ENCODE assay signal across 9 cellular contexts in genomic region chr9:100428871-100429654, GRCh38. TPM values are rescaled to one million over a fixed set of nuclear protein-coding genes. Genes with fewer than 3 reads are reported as not detected.
DNase-seq lines count a peak whose midpoint lies in the region; ATAC-seq lines count a peak whose summit lies in the region.
"Had no signal": no experiment of that assay in that cellular context is flagged by ENCODE, and none has a peak within 500 bp of the region (broad histone marks: within the 10 kb centered on the region; RNA-seq: fewer than 3 reads in every experiment).

No MANE protein-coding gene starts in this region.

- H3K27ac ChIP-seq in Karpas-422 (ENCODE audit: low read length) = no peak overlapping the region
- H3K27ac ChIP-seq in cingulate gyrus (ENCODE audit: low read depth, low read length) = peak overlapping the region; percentile 54
- peak overlapping the region; percentile 94 for H3K27ac ChIP-seq in mesenchymal stem cell (ENCODE audit: low read length, poor library complexity, severe bottlenecking)

- H3K36me3 Mint-ChIP-seq in stimulated activated naive B cell treated with anti-CD40 and anti-IgM and Interleukin-4, amounts not matched to agents 10 μg/mL and 1 μg/mL and 100 μg/mL, for 72 hours = peaks cover 0 to 5% of the 10 kb centered on the region in 2 donors

- H2AK5ac ChIP-seq in mesenchymal stem cell (ENCODE audit: low read length, severe bottlenecking) = peak overlapping the region; percentile 71

- H2BK15ac ChIP-seq in mesenchymal stem cell (ENCODE audit: low read depth, poor library complexity, severe bottlenecking) = peak overlapping the region; percentile 56

- H3K4me3 ChIP-seq in Karpas-422 (ENCODE audit: low read length) (peak overlapping the region; percentile 90), mesenchymal stem cell (ENCODE audit: insufficient read depth in 1 of 2, low read depth in 1 of 2, low read length in 2 of 2) (peak overlapping the region in 1 of 2 experiments; percentile 86)

- H2AFZ ChIP-seq in Karpas-422 (ENCODE audit: low read length) (no peak overlapping the region), mesenchymal stem cell (ENCODE audit: low read depth, low read length) (no peak overlapping the region)

- H3K27me3 ChIP-seq in Karpas-422 (ENCODE audit: low read length) (no peaks in the 10 kb centered on the region), mesenchymal stem cell (ENCODE audit: control insufficient read depth in 1 of 2, insufficient read depth in 1 of 2, low read length in 2 of 2) (no peaks in the 10 kb centered on the region)

- H2BK5ac ChIP-seq in mesenchymal stem cell (ENCODE audit: low read depth, low read length, poor library complexity, severe bottlenecking) = peak overlapping the region; percentile 49

- no peaks in the 10 kb centered on the region for H3K79me1 ChIP-seq in mesenchymal stem cell (replicated peaks; ENCODE audit: low read length, poor library complexity, severe bottlenecking)

- 11% methylated on average over 7 of the region's 9 CpGs for WGBS in mesenchymal stem cell

- H3K36me3 ChIP-seq in Karpas-422 (ENCODE audit: insufficient read depth, low read length) (no peaks in the 10 kb centered on the region), mesenchymal stem cell (ENCODE audit: control insufficient read depth in 1 of 2, insufficient read depth in 2 of 2, low read depth in 1 of 2, low read length in 2 of 2) (peaks cover 5 to 20% of the 10 kb centered on the region in 2 experiments)

- H3K9me3 ChIP-seq in Karpas-422 (ENCODE audit: low read length) = no peaks in the 10 kb centered on the region
- no peaks in the 10 kb centered on the region for H3K9me3 ChIP-seq in mesenchymal stem cell (ENCODE audit: control insufficient read depth, low read length)

- peak overlapping the region; percentile 58 for H2BK120ac ChIP-seq in mesenchymal stem cell (ENCODE audit: low read depth, low read length)

- DNase-seq in ACHN (peak; percentile 97), Karpas-422 (no peak), mesenchymal stem cell (peak; percentile 100), NCI-H187 treated with DMSO at 0.1 percent for 48 hours (lab: John Stamatoyannopoulos, UW) (no peak), KBM-7 (no peak), NCI-H748 (lab: John Stamatoyannopoulos, UW; ENCODE audit: unreplicated experiment) (no peak)
- DNase-seq in stimulated activated naive B cell treated with anti-CD40 and anti-IgM and Interleukin-4, amounts not matched to agents 10 μg/mL and 1 μg/mL and 100 μg/mL, for 72 hours = no peak

- H3K18ac ChIP-seq in mesenchymal stem cell (ENCODE audit: low read depth in 1 of 2, low read length in 2 of 2) = peak overlapping the region; percentile 62 to 88

- H3K4me1 ChIP-seq in Karpas-422 (ENCODE audit: low read length) = peaks cover 24% of the 10 kb centered on the region
- H3K4me1 ChIP-seq in mesenchymal stem cell (ENCODE audit: control insufficient read depth, insufficient read depth, low read depth, low read length) = peaks cover 13% of the 10 kb centered on the region

- H2BK12ac ChIP-seq in mesenchymal stem cell (ENCODE audit: low read length in 2 of 2) = peak overlapping the region; percentile 33 to 75

- H3K4me3 Mint-ChIP-seq in stimulated activated naive B cell treated with anti-CD40 and anti-IgM and Interleukin-4, amounts not matched to agents 10 μg/mL and 1 μg/mL and 100 μg/mL, for 72 hours = no peak overlapping the region

- peaks cover 21 to 27% of the 10 kb centered on the region in 2 donors for H3K4me1 Mint-ChIP-seq in stimulated activated naive B cell treated with anti-CD40 and anti-IgM and Interleukin-4, amounts not matched to agents 10 μg/mL and 1 μg/mL and 100 μg/mL, for 72 hours

- peaks cover 62% of the 10 kb centered on the region for H3K79me2 ChIP-seq in Karpas-422 (ENCODE audit: low read length)

- H3K9me2 ChIP-seq in Karpas-422 (replicated peaks; ENCODE audit: insufficient read depth, low read length) = no peaks in the 10 kb centered on the region

- no peak overlapping the region for H3K14ac ChIP-seq in mesenchymal stem cell (ENCODE audit: low read length in 2 of 2)

- no peaks in the 10 kb centered on the region for H3K9me3 Mint-ChIP-seq in stimulated activated naive B cell treated with anti-CD40 and anti-IgM and Interleukin-4, amounts not matched to agents 10 μg/mL and 1 μg/mL and 100 μg/mL, for 72 hours
- H3K9me3 Mint-ChIP-seq: activated naive CD4-positive, alpha-beta T cell treated with anti-CD3 and anti-CD28 coated beads, Interleukin-2, amount 50 U/mL, for 24 hours had no signal

- no peak for ATAC-seq in stimulated activated naive B cell treated with anti-CD40 and anti-IgM and Interleukin-4, amounts not matched to agents 10 μg/mL and 1 μg/mL and 100 μg/mL, for 72 hours (replicated peaks)

- no peaks in the 10 kb centered on the region for H3K27me3 Mint-ChIP-seq in stimulated activated naive B cell treated with anti-CD40 and anti-IgM and Interleukin-4, amounts not matched to agents 10 μg/mL and 1 μg/mL and 100 μg/mL, for 72 hours
- H3K27me3 Mint-ChIP-seq: activated naive CD4-positive, alpha-beta T cell treated with anti-CD3 and anti-CD28 coated beads, Interleukin-2, amount 50 U/mL, for 24 hours had no signal

- peak overlapping the region; percentile 36 to 94 for H3K4ac ChIP-seq in mesenchymal stem cell (ENCODE audit: low read depth in 1 of 2, low read length in 2 of 2)

- peak overlapping the region; percentile 86 for H3K9ac ChIP-seq in Karpas-422 (ENCODE audit: low read length)
- H3K9ac ChIP-seq in mesenchymal stem cell (ENCODE audit: low read length) = peak overlapping the region; percentile 98

- peak overlapping the region; percentile 72 for H3K4me2 ChIP-seq in Karpas-422 (ENCODE audit: low read depth, low read length, poor library complexity, severe bottlenecking)
- peak overlapping the region; percentile 44 for H3K4me2 ChIP-seq in mesenchymal stem cell (ENCODE audit: low read length, poor library complexity, severe bottlenecking)

- H3K27ac Mint-ChIP-seq in stimulated activated naive B cell treated with anti-CD40 and anti-IgM and Interleukin-4, amounts not matched to agents 10 μg/mL and 1 μg/mL and 100 μg/mL, for 72 hours = no peak overlapping the region

- in situ Hi-C loops in ACHN (cut with HindIII; ENCODE audit: low pct_ligation_motif_present, low pct_unique_long_range_greater_than_20kb, low sequenced_read_pairs) (no loop called here), KBM-7 (cut with MboI; ENCODE audit: low pct_unique_long_range_greater_than_20kb, low sequenced_read_pairs) (no loop called here)

- H4K8ac ChIP-seq in mesenchymal stem cell (ENCODE audit: low read length) = peak overlapping the region; percentile 39

- peak overlapping the region; percentile 93 for H4K91ac ChIP-seq in mesenchymal stem cell (ENCODE audit: low read length)

- peak overlapping the region in 1 of 2 experiments; percentile 61 for H3K23ac ChIP-seq in mesenchymal stem cell (ENCODE audit: low read length in 2 of 2)

- H4K20me1 ChIP-seq in Karpas-422 (ENCODE audit: insufficient read depth, low read depth, low read length) = no peaks in the 10 kb centered on the region

RNA-seq across cellular contexts. Expression of gene MSANTD3, which starts 2.1 kb away (rescaled TPM):
- 36.4 and 41.3 TPM in 2 replicates for total RNA-seq in Karpas-422 (2014; rRNA removed; shearing (Covaris generic); ENCODE audit: low replicate concordance)
- polyA plus RNA-seq in mesenchymal stem cell (2013, experiment 1 of 2) = 84.0 TPM
- 85.5 TPM for polyA plus RNA-seq in mesenchymal stem cell (2013, experiment 2 of 2)

RNA-seq across cellular contexts. Expression of gene TMEFF1, which starts 43.9 kb away (rescaled TPM):
- not detected in 2 replicates for total RNA-seq in Karpas-422 (2014; rRNA removed; shearing (Covaris generic); ENCODE audit: low replicate concordance)
- polyA plus RNA-seq in mesenchymal stem cell (2013, experiment 1 of 2) = 0.21 TPM
- 0.30 TPM for polyA plus RNA-seq in mesenchymal stem cell (2013, experiment 2 of 2)

Comparison
In these comparisons a context has a peak if more than half of its experiments do, and no peak if none do; other contexts are left out.
1. DNase-seq: peak in ACHN (single experiment) and mesenchymal stem cell (single experiment); none in Karpas-422 (single experiment), NCI-H187 treated with DMSO at 0.1 percent for 48 hours (single experiment), KBM-7 (single experiment), stimulated activated naive B cell treated with anti-CD40 and anti-IgM and Interleukin-4, amounts not matched to agents 10 μg/mL and 1 μg/mL and 100 μg/mL, for 72 hours (single experiment) and NCI-H748 (single experiment).